1 cellular context compared by ENCODE assay signal in genomic region chr14:71240154-71240553, GRCh38.
TF ChIP-seq lines count a peak whose summit lies in the region.

No MANE protein-coding gene starts in this region.

TF ChIP-seq in IMR-90, 13 proteins besides CTCF, POLR2A, EP300 and RAD21:
- TF ChIP-seq BHLHE40 (IDR thresholded peaks at IDR 0.05; ENCODE audit: low read depth, low read length): no peak
- TF ChIP-seq RCOR1 (IDR thresholded peaks at IDR 0.05; ENCODE audit: insufficient replicate concordance, low read length): no peak
- no peak for TF ChIP-seq CHD1 (IDR thresholded peaks at IDR 0.05; ENCODE audit: low read depth, low read length)
- TF ChIP-seq, protein P1, sequence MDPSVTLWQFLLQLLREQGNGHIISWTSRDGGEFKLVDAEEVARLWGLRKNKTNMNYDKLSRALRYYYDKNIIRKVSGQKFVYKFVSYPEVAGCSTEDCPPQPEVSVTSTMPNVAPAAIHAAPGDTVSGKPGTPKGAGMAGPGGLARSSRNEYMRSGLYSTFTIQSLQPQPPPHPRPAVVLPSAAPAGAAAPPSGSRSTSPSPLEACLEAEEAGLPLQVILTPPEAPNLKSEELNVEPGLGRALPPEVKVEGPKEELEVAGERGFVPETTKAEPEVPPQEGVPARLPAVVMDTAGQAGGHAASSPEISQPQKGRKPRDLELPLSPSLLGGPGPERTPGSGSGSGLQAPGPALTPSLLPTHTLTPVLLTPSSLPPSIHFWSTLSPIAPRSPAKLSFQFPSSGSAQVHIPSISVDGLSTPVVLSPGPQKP (IDR thresholded peaks at IDR 0.05; ENCODE audit: borderline replicate concordance, low read depth, low read length): no peak
- TF ChIP-seq RFX5 (IDR thresholded peaks at IDR 0.05; ENCODE audit: low read depth, low read length): no peak
- TF ChIP-seq CEBPB (IDR thresholded peaks at IDR 0.05; ENCODE audit: low read depth, low read length): no peak
- no peak for TF ChIP-seq NFE2L2 (IDR thresholded peaks at IDR 0.05; ENCODE audit: low read depth, low read length)
- TF ChIP-seq SMC3 (IDR thresholded peaks at IDR 0.05; ENCODE audit: low read depth, low read length): no peak
- no peak for TF ChIP-seq MAFK (IDR thresholded peaks at IDR 0.05; ENCODE audit: low read depth, low read length)
- TF ChIP-seq MXI1 (IDR thresholded peaks at IDR 0.05; ENCODE audit: borderline replicate concordance, low read depth, low read length): no peak
- no peak for TF ChIP-seq FOS (IDR thresholded peaks at IDR 0.05; ENCODE audit: low read depth, low read length)
- TF ChIP-seq USF2 (IDR thresholded peaks at IDR 0.05; ENCODE audit: low read depth, low read length): no peak
- no peak for TF ChIP-seq MAZ (IDR thresholded peaks at IDR 0.05; ENCODE audit: borderline replicate concordance, low read depth, low read length)
